In genomic region chr20:39983655-39984054, GRCh38 we compare ENCODE assay signal across 16 cellular contexts.
DNase-seq lines count a peak whose midpoint lies in the region; ATAC-seq and TF ChIP-seq lines count a peak whose summit lies in the region.
"Had no signal": no experiment of that assay in that cellular context is flagged by ENCODE, and none has a peak within 500 bp of the region (broad histone marks: within the 10 kb centered on the region; RNA-seq: fewer than 3 reads in every experiment).

No MANE protein-coding gene starts in this region.

- H4K20me1 ChIP-seq in hepatocyte (ENCODE audit: insufficient read depth, poor library complexity, severe bottlenecking) = no peaks in the 10 kb centered on the region

- H3K4me1 ChIP-seq in hepatocyte (ENCODE audit: insufficient read depth) (peaks cover 19% of the 10 kb centered on the region), gastroesophageal sphincter (peaks cover 16 to 31% (median 16%) of the 10 kb centered on the region in 3 donors)

- no peaks in the 10 kb centered on the region for H3K9me3 Mint-ChIP-seq in nephron

- H3K9me3 ChIP-seq in hepatocyte (ENCODE audit: low read depth) = no peaks in the 10 kb centered on the region
- H3K9me3 ChIP-seq in gastroesophageal sphincter = no peaks in the 10 kb centered on the region
- H3K9me3 ChIP-seq: BE2C had no signal

- H3K4me2 ChIP-seq in hepatocyte = no peak overlapping the region

- TF ChIP-seq EP300 in gastroesophageal sphincter (IDR thresholded peaks at IDR 0.05) = no peak

- H3K27ac ChIP-seq in hepatocyte (peak overlapping the region; percentile 17), gastroesophageal sphincter (no peak overlapping the region)
- H3K27ac ChIP-seq: GM23248, HL-60 had no signal

- TF ChIP-seq CTCF in hepatocyte (IDR thresholded peaks at IDR 0.05; ENCODE audit: poor library complexity) (no peak), nephron (IDR thresholded peaks at IDR 0.05; ENCODE audit: unreplicated experiment in 3 of 3) (no peak), gastroesophageal sphincter (IDR thresholded peaks at IDR 0.05) (no peak)

- peak overlapping the region; percentile 0 to 30 (median 9) for H3K27ac Mint-ChIP-seq in nephron
- H3K27ac Mint-ChIP-seq: CD14-positive monocyte; CD8-positive, alpha-beta memory T cell; IgD-negative memory B cell had no signal

- WGBS in hepatocyte (ENCODE audit: low lambda C conversion rate, missing lambda C conversion rate) = 53% methylated on average over 1 of the region's 1 CpG
- WGBS in gastroesophageal sphincter (ENCODE audit: low coverage in 1 of 2), 2 donors = 50 to 83% methylated on average over 1 of the region's 1 CpG

- no peaks in the 10 kb centered on the region for H3K36me3 ChIP-seq in hepatocyte (replicated peaks; ENCODE audit: insufficient read depth, low read depth)
- no peaks in the 10 kb centered on the region for H3K36me3 ChIP-seq in gastroesophageal sphincter
- H3K36me3 ChIP-seq: BE2C had no signal

- H3K27me3 ChIP-seq in hepatocyte (no peaks in the 10 kb centered on the region), gastroesophageal sphincter (no peaks in the 10 kb centered on the region)
- H3K27me3 ChIP-seq: BE2C had no signal

- H3K36me3 Mint-ChIP-seq in nephron (ENCODE audit: low read depth) = no peaks in the 10 kb centered on the region
- H3K36me3 Mint-ChIP-seq: CD14-positive monocyte; CD8-positive, alpha-beta memory T cell; IgD-negative memory B cell had no signal

- no peak overlapping the region for H2AFZ ChIP-seq in hepatocyte
- H2AFZ ChIP-seq: GM23248 had no signal

- no peaks in the 10 kb centered on the region for H3K9me2 ChIP-seq in hepatocyte (replicated peaks; ENCODE audit: insufficient read depth)

- H3K4me1 Mint-ChIP-seq in nephron = peaks cover 31% of the 10 kb centered on the region
- H3K4me1 Mint-ChIP-seq: CD14-positive monocyte; CD8-positive, alpha-beta memory T cell; IgD-negative memory B cell had no signal

- no peak overlapping the region for H3K4me3 Mint-ChIP-seq in nephron
- H3K4me3 Mint-ChIP-seq: CD14-positive monocyte; CD8-positive, alpha-beta memory T cell; IgD-negative memory B cell had no signal

- peaks cover 3% of the 10 kb centered on the region for H3K27me3 Mint-ChIP-seq in nephron (ENCODE audit: low read depth)
- H3K27me3 Mint-ChIP-seq: IgD-negative memory B cell had no signal

- DNase-seq in HuH-7 (ENCODE audit: low spot score) (peak; percentile 8), Right ventricle myocardium superior (no peak), hepatocyte (ENCODE audit: low spot score) (peak; percentile 37), T-helper 1 cell (no peak), DMS114 treated with DMSO at 0.1 percent for 48 hours (lab: John Stamatoyannopoulos, UW; ENCODE audit: unreplicated experiment) (no peak)
- DNase-seq: BE2C; CD8-positive, alpha-beta memory T cell; GM23248 had no signal

- ATAC-seq in Right ventricle myocardium superior (ENCODE audit: poor library complexity) (peak; percentile 76), SK-N-SH treated with all-trans-retinoic acid at 6 μM for 48 hours (no peak), gastroesophageal sphincter (no peak)
- ATAC-seq: GM12878, HCT116 had no signal

- no peaks in the 10 kb centered on the region for H3K79me2 ChIP-seq in hepatocyte

- intact Hi-C loops in Right ventricle myocardium superior (cut with DNase I) = no loop called here

- no peak for TF ChIP-seq POLR2A in gastroesophageal sphincter (IDR thresholded peaks at IDR 0.05)

- H3K4me3 ChIP-seq in hepatocyte (no peak overlapping the region), gastroesophageal sphincter (no peak overlapping the region)
- H3K4me3 ChIP-seq: GM12878, GM23248 had no signal

TF ChIP-seq in SK-N-SH treated with all-trans-retinoic acid at 6 μM for 48 hours, 23 proteins besides CTCF, POLR2A, EP300 and RAD21:
- no peak for TF ChIP-seq CSRNP3 (CRISPR knock-in tag; IDR thresholded peaks at IDR 0.05)
- TF ChIP-seq ARNTL (CRISPR knock-in tag; IDR thresholded peaks at IDR 0.05; ENCODE audit: borderline replicate concordance, low read depth) = no peak
- no peak for TF ChIP-seq PATZ1 (CRISPR knock-in tag; IDR thresholded peaks at IDR 0.05; ENCODE audit: borderline replicate concordance)
- TF ChIP-seq, protein P1, sequence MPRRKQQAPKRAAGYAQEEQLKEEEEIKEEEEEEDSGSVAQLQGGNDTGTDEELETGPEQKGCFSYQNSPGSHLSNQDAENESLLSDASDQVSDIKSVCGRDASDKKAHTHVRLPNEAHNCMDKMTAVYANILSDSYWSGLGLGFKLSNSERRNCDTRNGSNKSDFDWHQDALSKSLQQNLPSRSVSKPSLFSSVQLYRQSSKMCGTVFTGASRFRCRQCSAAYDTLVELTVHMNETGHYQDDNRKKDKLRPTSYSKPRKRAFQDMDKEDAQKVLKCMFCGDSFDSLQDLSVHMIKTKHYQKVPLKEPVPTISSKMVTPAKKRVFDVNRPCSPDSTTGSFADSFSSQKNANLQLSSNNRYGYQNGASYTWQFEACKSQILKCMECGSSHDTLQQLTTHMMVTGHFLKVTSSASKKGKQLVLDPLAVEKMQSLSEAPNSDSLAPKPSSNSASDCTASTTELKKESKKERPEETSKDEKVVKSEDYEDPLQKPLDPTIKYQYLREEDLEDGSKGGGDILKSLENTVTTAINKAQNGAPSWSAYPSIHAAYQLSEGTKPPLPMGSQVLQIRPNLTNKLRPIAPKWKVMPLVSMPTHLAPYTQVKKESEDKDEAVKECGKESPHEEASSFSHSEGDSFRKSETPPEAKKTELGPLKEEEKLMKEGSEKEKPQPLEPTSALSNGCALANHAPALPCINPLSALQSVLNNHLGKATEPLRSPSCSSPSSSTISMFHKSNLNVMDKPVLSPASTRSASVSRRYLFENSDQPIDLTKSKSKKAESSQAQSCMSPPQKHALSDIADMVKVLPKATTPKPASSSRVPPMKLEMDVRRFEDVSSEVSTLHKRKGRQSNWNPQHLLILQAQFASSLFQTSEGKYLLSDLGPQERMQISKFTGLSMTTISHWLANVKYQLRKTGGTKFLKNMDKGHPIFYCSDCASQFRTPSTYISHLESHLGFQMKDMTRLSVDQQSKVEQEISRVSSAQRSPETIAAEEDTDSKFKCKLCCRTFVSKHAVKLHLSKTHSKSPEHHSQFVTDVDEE (CRISPR knock-in tag; IDR thresholded peaks at IDR 0.05) = no peak
- no peak for TF ChIP-seq GLIS3 (CRISPR knock-in tag; IDR thresholded peaks at IDR 0.05)
- no peak for TF ChIP-seq CSDC2 (CRISPR knock-in tag; IDR thresholded peaks at IDR 0.05)
- TF ChIP-seq ZFP3 (CRISPR knock-in tag; IDR thresholded peaks at IDR 0.05) = no peak
- no peak for TF ChIP-seq ISL1 (CRISPR knock-in tag; IDR thresholded peaks at IDR 0.05)
- no peak for TF ChIP-seq POU6F1 (CRISPR knock-in tag; IDR thresholded peaks at IDR 0.05; ENCODE audit: borderline replicate concordance, low read depth)
- TF ChIP-seq ZNF70 (CRISPR knock-in tag; IDR thresholded peaks at IDR 0.05) = no peak
- no peak for TF ChIP-seq ZNF8 (CRISPR knock-in tag; IDR thresholded peaks at IDR 0.05)
- no peak for TF ChIP-seq PPARA (CRISPR knock-in tag; IDR thresholded peaks at IDR 0.05; ENCODE audit: borderline replicate concordance)
- no peak for TF ChIP-seq ESRRG (CRISPR knock-in tag; IDR thresholded peaks at IDR 0.05)

Comparison
In these comparisons a context has a peak if more than half of its experiments do, and no peak if none do; other contexts are left out.
1. DNase-seq: peak in HuH-7 (single experiment) and hepatocyte (single experiment); none in Right ventricle myocardium superior (single experiment), T-helper 1 cell (0 of 5) and DMS114 treated with DMSO at 0.1 percent for 48 hours (single experiment).